ENCODE assay signal across 22 cellular contexts in the genomic region with DNA sequence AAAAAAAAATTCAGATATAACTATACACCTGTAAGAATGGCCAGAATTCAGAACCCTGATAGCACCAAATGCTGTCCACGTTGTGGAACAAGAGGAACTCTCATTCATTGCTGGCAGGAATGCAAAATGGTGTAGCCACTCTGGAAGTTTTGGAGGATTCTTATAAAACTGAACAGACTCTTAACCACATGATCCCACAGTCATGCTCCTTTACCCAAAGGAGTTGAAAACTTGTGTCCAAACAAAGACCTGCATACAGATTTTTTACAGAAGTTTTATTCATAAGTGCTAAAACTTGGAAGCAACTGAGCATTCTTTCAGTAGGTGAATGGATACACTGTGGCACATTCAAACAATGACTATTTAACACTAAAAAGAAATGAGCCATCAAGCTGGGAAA. TPM values are rescaled to one million over a fixed set of nuclear protein-coding genes. Genes with fewer than 3 reads are reported as not detected.
DNase-seq lines count a peak whose midpoint lies in the region; ATAC-seq and TF ChIP-seq lines count a peak whose summit lies in the region.
"Had no signal": no experiment of that assay in that cellular context is flagged by ENCODE, and none has a peak within 500 bp of the region (broad histone marks: within the 10 kb centered on the region; RNA-seq: fewer than 3 reads in every experiment).

No MANE protein-coding gene starts in this region.

- H3K9me3 ChIP-seq in mammary epithelial cell (replicated peaks; ENCODE audit: insufficient read depth, low read length): no peaks in the 10 kb centered on the region

- intact Hi-C loops in mammary epithelial cell (cut with micrococcal nuclease): loop anchor here (5.0 kb wide), 1 partner anchor 222 kb away; no protein-coding TSS in a partner anchor

- 9% methylated on average over 1 of the region's 1 CpG for WGBS in mammary epithelial cell (ENCODE audit: low coverage, missing lambda C conversion rate)

- H3K4me1 Mint-ChIP-seq in progenitor cell of endocrine pancreas (ENCODE audit: low read depth): peaks cover 6% of the 10 kb centered on the region

- dilution Hi-C loops in mammary epithelial cell (cut with HindIII; ENCODE audit: low sequenced_read_pairs): no loop called here

- H3K79me2 ChIP-seq in mammary epithelial cell (ENCODE audit: insufficient read depth, low read length): peaks cover 54% of the 10 kb centered on the region

- DNase-seq in RPMI7951 (ENCODE audit: low read depth): peak; percentile 19
- DNase-seq in mammary epithelial cell: no peak
- DNase-seq in foreskin melanocyte: peak; percentile 98
- DNase-seq in progenitor cell of endocrine pancreas (ENCODE audit: low spot score, unreplicated experiment): no peak
- no peak for DNase-seq in globus pallidus (ENCODE audit: low spot score)
- DNase-seq in NCI-H774 (lab: John Stamatoyannopoulos, UW): no peak
- no peak for DNase-seq in activated CD4-positive, alpha-beta T cell treated with anti-CD3 and anti-CD28 coated beads, Interleukin-2, amount 50 U/mL, for 1 hour
- DNase-seq: CD4-positive, CD25-positive, alpha-beta regulatory T cell; COR-L47; DMS153; IMR-90; NCI-H1105; NCI-H146; NCI-H2029; NCI-H345; NCI-H524; NCI-H82; Right ventricle myocardium superior had no signal

- peak overlapping the region; percentile 30 for H3K27ac Mint-ChIP-seq in progenitor cell of endocrine pancreas
- H3K27ac Mint-ChIP-seq: CD4-positive, CD25-positive, alpha-beta regulatory T cell had no signal

- TF ChIP-seq CTCF in mammary epithelial cell (conservative IDR thresholded peaks at IDR 0.05 in 1 of 2, IDR thresholded peaks at IDR 0.05 in 1 of 2; ENCODE audit: extremely low read depth in 1 of 2, insufficient read depth in 1 of 2, low read depth in 1 of 2, low read length in 2 of 2) (no peak), progenitor cell of endocrine pancreas (IDR thresholded peaks at IDR 0.05; ENCODE audit: unreplicated experiment) (no peak)

- no peak overlapping the region for H3K9ac ChIP-seq in mammary epithelial cell (ENCODE audit: insufficient read depth, low read length)
- H3K9ac ChIP-seq: KMS-11 had no signal

- peaks cover 6% of the 10 kb centered on the region for H3K9me3 Mint-ChIP-seq in progenitor cell of endocrine pancreas (ENCODE audit: low read depth)
- H3K9me3 Mint-ChIP-seq: CD4-positive, CD25-positive, alpha-beta regulatory T cell had no signal

- H3K27me3 ChIP-seq in mammary epithelial cell (ENCODE audit: insufficient read depth, low read length): no peaks in the 10 kb centered on the region

- no peak overlapping the region for H3K4me2 ChIP-seq in mammary epithelial cell (ENCODE audit: insufficient read depth, low read depth, low read length)
- H3K4me2 ChIP-seq: KMS-11 had no signal

- CTCF ChIA-PET in mammary epithelial cell (lab: Charles Lee; ENCODE audit: low non-redundant PET): no interaction called here

- no peaks in the 10 kb centered on the region for H3K27me3 Mint-ChIP-seq in progenitor cell of endocrine pancreas
- H3K27me3 Mint-ChIP-seq: CD4-positive, CD25-positive, alpha-beta regulatory T cell had no signal

- H3K4me1 ChIP-seq in mammary epithelial cell (ENCODE audit: insufficient read depth, low read length): peaks cover 34% of the 10 kb centered on the region

- peak overlapping the region; percentile 20 for H3K27ac ChIP-seq in mammary epithelial cell (ENCODE audit: insufficient read depth, low read depth, low read length)
- H3K27ac ChIP-seq: KMS-11, SK-N-MC had no signal

- no TSS peak for BruUV-seq in mammary epithelial cell (replicated peaks; lab: Mats Ljungman, UMichigan)

- H2AFZ ChIP-seq in mammary epithelial cell (ENCODE audit: low read depth, low read length): no peak overlapping the region

- no peak overlapping the region for H3K4me3 ChIP-seq in mammary epithelial cell (replicated peaks in 1 of 3; ENCODE audit: insufficient read depth in 1 of 3, low read depth in 2 of 3, low read length in 3 of 3)
- H3K4me3 ChIP-seq: SK-N-MC had no signal

- no peak overlapping the region for H3K4me3 Mint-ChIP-seq in progenitor cell of endocrine pancreas (ENCODE audit: low read depth)
- H3K4me3 Mint-ChIP-seq: CD4-positive, CD25-positive, alpha-beta regulatory T cell had no signal

- in situ Hi-C loops in mammary epithelial cell (cut with MboI; ENCODE audit: low sequenced_read_pairs in 2 of 2): no loop called here

- no peak for ATAC-seq in GM21786 (IDR thresholded peaks at IDR 0.05; ENCODE audit: unreplicated experiment)
- ATAC-seq: HCT116 had no signal

- H3K36me3 ChIP-seq in mammary epithelial cell (ENCODE audit: insufficient read depth, low read length): peaks cover 27% of the 10 kb centered on the region

- no peaks in the 10 kb centered on the region for H4K20me1 ChIP-seq in mammary epithelial cell (ENCODE audit: insufficient read depth, low read length)

- H3K36me3 Mint-ChIP-seq in progenitor cell of endocrine pancreas (ENCODE audit: insufficient read depth): peaks cover 41% of the 10 kb centered on the region

RNA-seq across cellular contexts. Expression of a gene that starts 32.6 kb away (rescaled TPM):
- total RNA-seq in RPMI7951 (2014; rRNA removed; shearing (Covaris generic)): 23.6 and 26.1 TPM in 2 replicates
- total RNA-seq in mammary epithelial cell: 100 to 1,000 TPM in 1 of 2 donors, 10 to 100 TPM in 1; 55.3 to 105 TPM
- polyA plus RNA-seq in mammary epithelial cell: 65.3 TPM
- polyA minus RNA-seq in mammary epithelial cell: 108 TPM
- total RNA-seq in progenitor cell of endocrine pancreas: 42.8 and 43.3 TPM in 2 replicates

Comparison
In these comparisons a context has a peak if more than half of its experiments do, and no peak if none do; other contexts are left out.
1. DNase-seq: peak in RPMI7951 (single experiment) and foreskin melanocyte (single experiment); none in mammary epithelial cell (single experiment), progenitor cell of endocrine pancreas (single experiment), globus pallidus (single experiment), NCI-H774 (single experiment) and activated CD4-positive, alpha-beta T cell treated with anti-CD3 and anti-CD28 coated beads, Interleukin-2, amount 50 U/mL, for 1 hour (single experiment).